8 cellular contexts compared by ENCODE assay signal in genomic region chr20:1330075-1330830, GRCh38. TPM values are rescaled to one million over a fixed set of nuclear protein-coding genes. Genes with fewer than 3 reads are reported as not detected.
DNase-seq lines count a peak whose midpoint lies in the region; ATAC-seq and TF ChIP-seq lines count a peak whose summit lies in the region.

No MANE protein-coding gene starts in this region.

- ATAC-seq in GM18520 (IDR thresholded peaks at IDR 0.05; ENCODE audit: unreplicated experiment) (peak; percentile 38), GM18519 (IDR thresholded peaks at IDR 0.05; ENCODE audit: low FRiP score, unreplicated experiment) (no peak), GM23338 (no peak)
- ATAC-seq in activated CD4-positive, alpha-beta T cell treated with anti-CD3 and anti-CD28 coated beads for 36 hours, result peak; percentile 40

- no peaks in the 10 kb centered on the region for H3K9me2 ChIP-seq in GM23338 (ENCODE audit: insufficient read depth)

- H3K36me3 Mint-ChIP-seq in activated CD4-positive, alpha-beta T cell treated with anti-CD3 and anti-CD28 coated beads for 36 hours (ENCODE audit: low read depth), result peaks cover 21% of the 10 kb centered on the region
- peaks cover 20% of the 10 kb centered on the region for H3K36me3 Mint-ChIP-seq in GM23338 (ENCODE audit: low read depth)

- H3K36me3 ChIP-seq in parathyroid adenoma (ENCODE audit: control insufficient read depth, insufficient read depth, low read length) (no peaks in the 10 kb centered on the region), GM23338 (ENCODE audit: insufficient read depth) (no peaks in the 10 kb centered on the region), SJCRH30 (no peaks in the 10 kb centered on the region; the same call in 1 of the 2 replicates)

- H3K27ac Mint-ChIP-seq in activated CD4-positive, alpha-beta T cell treated with anti-CD3 and anti-CD28 coated beads for 36 hours, result peak overlapping the region; percentile 92
- no peak overlapping the region for H3K27ac Mint-ChIP-seq in GM23338

- no peaks in the 10 kb centered on the region for H3K27me3 Mint-ChIP-seq in activated CD4-positive, alpha-beta T cell treated with anti-CD3 and anti-CD28 coated beads for 36 hours
- H3K27me3 Mint-ChIP-seq in GM23338 (ENCODE audit: insufficient read depth, low read depth, poor library complexity), result peaks cover 6% of the 10 kb centered on the region

- peaks cover 18% of the 10 kb centered on the region; the same call in 1 of the 2 replicates for H4K20me1 ChIP-seq in GM23338 (replicated peaks; ENCODE audit: insufficient read depth)

- TF ChIP-seq CTCF in epithelial cell of proximal tubule (conservative IDR thresholded peaks at IDR 0.05; ENCODE audit: low read depth, low read length), result no peak
- no peak for TF ChIP-seq CTCF in parathyroid adenoma (IDR thresholded peaks at IDR 0.05)
- no peak for TF ChIP-seq CTCF in GM23338 (conservative IDR thresholded peaks at IDR 0.05; ENCODE audit: low read depth in 2 of 2)
- no peak for TF ChIP-seq CTCF in foreskin fibroblast (IDR thresholded peaks at IDR 0.05; ENCODE audit: low read depth, low read length)

- peak overlapping the region; percentile 22 for H3K27ac ChIP-seq in parathyroid adenoma
- H3K27ac ChIP-seq in GM23338 (ENCODE audit: low read depth), result no peak overlapping the region
- no peak overlapping the region for H3K27ac ChIP-seq in SJCRH30

- DNase-seq in activated CD4-positive, alpha-beta T cell treated with anti-CD3 and anti-CD28 coated beads for 36 hours, result peak; percentile 66
- peak; percentile 35 for DNase-seq in epithelial cell of proximal tubule (ENCODE audit: low read depth)
- no peak for DNase-seq in GM23338 (ENCODE audit: low spot score)
- DNase-seq in SJCRH30, result no peak
- no peak for DNase-seq in foreskin fibroblast

- no peaks in the 10 kb centered on the region for H3K27me3 ChIP-seq in parathyroid adenoma (ENCODE audit: control insufficient read depth, insufficient read depth, low read length)
- H3K27me3 ChIP-seq in GM23338 (ENCODE audit: insufficient read depth), result no peaks in the 10 kb centered on the region
- no peaks in the 10 kb centered on the region for H3K27me3 ChIP-seq in SJCRH30

- no peaks in the 10 kb centered on the region for H3K9me3 Mint-ChIP-seq in activated CD4-positive, alpha-beta T cell treated with anti-CD3 and anti-CD28 coated beads for 36 hours (ENCODE audit: low read depth)
- H3K9me3 Mint-ChIP-seq in GM23338, result no peaks in the 10 kb centered on the region

- H3K4me2 ChIP-seq in parathyroid adenoma (ENCODE audit: low read length) (no peak overlapping the region), GM23338 (no peak overlapping the region)

- H3K4me1 Mint-ChIP-seq in activated CD4-positive, alpha-beta T cell treated with anti-CD3 and anti-CD28 coated beads for 36 hours, result peaks cover 36% of the 10 kb centered on the region
- peaks cover 15% of the 10 kb centered on the region for H3K4me1 Mint-ChIP-seq in GM23338

- no peak overlapping the region for H2AFZ ChIP-seq in parathyroid adenoma
- no peak overlapping the region for H2AFZ ChIP-seq in GM23338

- H3K9me3 ChIP-seq in parathyroid adenoma (ENCODE audit: control insufficient read depth, low read length) (no peaks in the 10 kb centered on the region), SJCRH30 (replicated peaks) (no peaks in the 10 kb centered on the region)

- peaks cover 29% of the 10 kb centered on the region for H3K79me2 ChIP-seq in parathyroid adenoma
- peaks cover 41% of the 10 kb centered on the region for H3K79me2 ChIP-seq in GM23338 (replicated peaks; ENCODE audit: insufficient read depth)

- no peaks in the 10 kb centered on the region for H3F3A ChIP-seq in GM23338 (replicated peaks; ENCODE audit: low read depth)

- no peak overlapping the region for H3K4me3 Mint-ChIP-seq in activated CD4-positive, alpha-beta T cell treated with anti-CD3 and anti-CD28 coated beads for 36 hours
- no peak overlapping the region for H3K4me3 Mint-ChIP-seq in GM23338

- CTCF ChIA-PET in activated CD4-positive, alpha-beta T cell treated with anti-CD3 and anti-CD28 coated beads for 36 hours (lab: Charles Lee), result interaction anchor here (1.3 to 1.5 kb wide), 2 partner anchors 17 to 67 kb away, joined by 3 to 4 read pairs; no protein-coding TSS in a partner anchor

- no peak overlapping the region for H3K4me3 ChIP-seq in epithelial cell of proximal tubule (ENCODE audit: low read depth, low read length)
- no peak overlapping the region for H3K4me3 ChIP-seq in parathyroid adenoma (ENCODE audit: low read depth, low read length)
- H3K4me3 ChIP-seq in GM23338, result no peak overlapping the region
- H3K4me3 ChIP-seq in SJCRH30, result no peak overlapping the region
- no peak overlapping the region for H3K4me3 ChIP-seq in foreskin fibroblast (ENCODE audit: low read depth in 1 of 2, low read length in 2 of 2)

- intact Hi-C loops in activated CD4-positive, alpha-beta T cell treated with anti-CD3 and anti-CD28 coated beads for 36 hours (cut with DNase I, micrococcal nuclease), result no loop called here

- peaks cover 25% of the 10 kb centered on the region for H3K4me1 ChIP-seq in parathyroid adenoma
- H3K4me1 ChIP-seq in GM23338 (ENCODE audit: insufficient read depth), result peaks cover 7% of the 10 kb centered on the region
- peaks cover 5% of the 10 kb centered on the region; the same call in 1 of the 2 replicates for H3K4me1 ChIP-seq in SJCRH30

- no peak overlapping the region for H3K9ac ChIP-seq in parathyroid adenoma

- POLR2A ChIA-PET in activated CD4-positive, alpha-beta T cell treated with anti-CD3 and anti-CD28 coated beads for 36 hours (lab: Charles Lee), result no interaction called here

TF ChIP-seq in GM23338, 12 proteins besides CTCF, POLR2A, EP300 and RAD21 (continues in another document):
- no peak for TF ChIP-seq EZH2 (IDR thresholded peaks at IDR 0.05; ENCODE audit: low read depth, unreplicated experiment)
- TF ChIP-seq NANOG (IDR thresholded peaks at IDR 0.05; ENCODE audit: borderline replicate concordance), result no peak
- TF ChIP-seq EZH2phosphoT487 (IDR thresholded peaks at IDR 0.05; ENCODE audit: unreplicated experiment), result no peak
- TF ChIP-seq ZNF462 (CRISPR knock-in tag; IDR thresholded peaks at IDR 0.05), result no peak

RNA-seq across cellular contexts. Expression of gene SDCBP2, which starts 1.3 kb away (rescaled TPM):
- 1 to 10 TPM; 2.8 to 3.2 TPM for total RNA-seq in activated CD4-positive, alpha-beta T cell treated with anti-CD3 and anti-CD28 coated beads for 36 hours
- 2.8 and 5.1 TPM in 2 replicates for total RNA-seq in epithelial cell of proximal tubule
- total RNA-seq in GM23338 (2014; rRNA removed; shearing (Covaris generic)), result 4.6 and 5.3 TPM in 2 replicates
- 2.9 and 3.2 TPM in 2 replicates for polyA plus RNA-seq in GM23338 (2016; fragmentation: Nextera tagmentation; extraction: Ambion mirVana)
- total RNA-seq in SJCRH30 (2014; rRNA removed; shearing (Covaris generic)), result 0.71 TPM in 2 replicates

Comparison
In these comparisons a context has a peak if more than half of its experiments do, and no peak if none do; other contexts are left out.
1. ATAC-seq: peak in GM18520 (single experiment) and activated CD4-positive, alpha-beta T cell treated with anti-CD3 and anti-CD28 coated beads for 36 hours (single experiment); none in GM18519 (single experiment) and GM23338 (single experiment).
2. DNase-seq: peak in activated CD4-positive, alpha-beta T cell treated with anti-CD3 and anti-CD28 coated beads for 36 hours (single experiment) and epithelial cell of proximal tubule (single experiment); none in GM23338 (single experiment), SJCRH30 (0 of 2) and foreskin fibroblast (0 of 2).